Comparison of ENCODE assay signal across 1 cellular context in the genomic region with DNA sequence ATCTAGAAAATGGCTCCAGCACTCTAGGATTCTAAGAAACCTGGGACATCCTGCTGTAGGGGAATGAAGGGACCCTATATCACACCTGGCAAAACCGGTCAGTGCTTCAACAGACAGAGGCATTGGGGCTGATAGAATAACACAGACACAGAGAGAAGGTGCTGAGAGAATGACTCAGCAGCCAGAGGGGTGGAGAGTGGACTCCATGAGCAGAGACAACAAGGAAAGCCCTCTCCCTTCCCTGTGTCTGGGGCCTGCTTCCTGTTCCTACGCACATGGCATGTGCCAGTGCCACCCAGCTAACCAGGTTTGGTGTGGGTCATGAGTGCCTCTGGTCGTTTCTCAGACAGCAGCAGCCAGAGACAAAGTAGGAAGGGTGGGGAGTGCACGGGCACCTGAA.
TF ChIP-seq lines count a peak whose summit lies in the region.

No MANE protein-coding gene starts in this region.

TF ChIP-seq in SK-N-SH, 30 proteins besides CTCF, POLR2A, EP300 and RAD21 (continued from another document):
- TF ChIP-seq, protein P1, sequence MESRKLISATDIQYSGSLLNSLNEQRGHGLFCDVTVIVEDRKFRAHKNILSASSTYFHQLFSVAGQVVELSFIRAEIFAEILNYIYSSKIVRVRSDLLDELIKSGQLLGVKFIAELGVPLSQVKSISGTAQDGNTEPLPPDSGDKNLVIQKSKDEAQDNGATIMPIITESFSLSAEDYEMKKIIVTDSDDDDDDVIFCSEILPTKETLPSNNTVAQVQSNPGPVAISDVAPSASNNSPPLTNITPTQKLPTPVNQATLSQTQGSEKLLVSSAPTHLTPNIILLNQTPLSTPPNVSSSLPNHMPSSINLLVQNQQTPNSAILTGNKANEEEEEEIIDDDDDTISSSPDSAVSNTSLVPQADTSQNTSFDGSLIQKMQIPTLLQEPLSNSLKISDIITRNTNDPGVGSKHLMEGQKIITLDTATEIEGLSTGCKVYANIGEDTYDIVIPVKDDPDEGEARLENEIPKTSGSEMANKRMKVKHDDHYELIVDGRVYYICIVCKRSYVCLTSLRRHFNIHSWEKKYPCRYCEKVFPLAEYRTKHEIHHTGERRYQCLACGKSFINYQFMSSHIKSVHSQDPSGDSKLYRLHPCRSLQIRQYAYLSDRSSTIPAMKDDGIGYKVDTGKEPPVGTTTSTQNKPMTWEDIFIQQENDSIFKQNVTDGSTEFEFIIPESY (IDR thresholded peaks at IDR 0.05; ENCODE audit: borderline replicate concordance, low read depth): no peak
- TF ChIP-seq, protein P2, sequence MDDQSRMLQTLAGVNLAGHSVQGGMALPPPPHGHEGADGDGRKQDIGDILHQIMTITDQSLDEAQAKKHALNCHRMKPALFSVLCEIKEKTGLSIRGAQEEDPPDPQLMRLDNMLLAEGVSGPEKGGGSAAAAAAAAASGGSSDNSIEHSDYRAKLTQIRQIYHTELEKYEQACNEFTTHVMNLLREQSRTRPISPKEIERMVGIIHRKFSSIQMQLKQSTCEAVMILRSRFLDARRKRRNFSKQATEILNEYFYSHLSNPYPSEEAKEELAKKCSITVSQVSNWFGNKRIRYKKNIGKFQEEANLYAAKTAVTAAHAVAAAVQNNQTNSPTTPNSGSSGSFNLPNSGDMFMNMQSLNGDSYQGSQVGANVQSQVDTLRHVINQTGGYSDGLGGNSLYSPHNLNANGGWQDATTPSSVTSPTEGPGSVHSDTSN (IDR thresholded peaks at IDR 0.05): no peak
- TF ChIP-seq, protein P3, sequence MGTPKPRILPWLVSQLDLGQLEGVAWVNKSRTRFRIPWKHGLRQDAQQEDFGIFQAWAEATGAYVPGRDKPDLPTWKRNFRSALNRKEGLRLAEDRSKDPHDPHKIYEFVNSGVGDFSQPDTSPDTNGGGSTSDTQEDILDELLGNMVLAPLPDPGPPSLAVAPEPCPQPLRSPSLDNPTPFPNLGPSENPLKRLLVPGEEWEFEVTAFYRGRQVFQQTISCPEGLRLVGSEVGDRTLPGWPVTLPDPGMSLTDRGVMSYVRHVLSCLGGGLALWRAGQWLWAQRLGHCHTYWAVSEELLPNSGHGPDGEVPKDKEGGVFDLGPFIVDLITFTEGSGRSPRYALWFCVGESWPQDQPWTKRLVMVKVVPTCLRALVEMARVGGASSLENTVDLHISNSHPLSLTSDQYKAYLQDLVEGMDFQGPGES (IDR thresholded peaks at IDR 0.05; ENCODE audit: low read depth, low read length): no peak
- TF ChIP-seq RXRA (IDR thresholded peaks at IDR 0.05; ENCODE audit: borderline replicate concordance, low read depth) (no peak), TCF12 (IDR thresholded peaks at IDR 0.05) (no peak), MXI1 (IDR thresholded peaks at IDR 0.05; ENCODE audit: low read depth, low read length) (no peak), TEAD4 (IDR thresholded peaks at IDR 0.05; ENCODE audit: borderline replicate concordance, insufficient read depth) (no peak), MEF2A (IDR thresholded peaks at IDR 0.05; ENCODE audit: borderline replicate concordance, low read depth) (no peak), EZH2phosphoT487 (IDR thresholded peaks at IDR 0.05; ENCODE audit: borderline replicate concordance, low read depth) (no peak), ELF1 (IDR thresholded peaks at IDR 0.05) (no peak), YY1 (IDR thresholded peaks at IDR 0.05; ENCODE audit: low read depth) (no peak)
- TF ChIP-seq, protein P4, sequence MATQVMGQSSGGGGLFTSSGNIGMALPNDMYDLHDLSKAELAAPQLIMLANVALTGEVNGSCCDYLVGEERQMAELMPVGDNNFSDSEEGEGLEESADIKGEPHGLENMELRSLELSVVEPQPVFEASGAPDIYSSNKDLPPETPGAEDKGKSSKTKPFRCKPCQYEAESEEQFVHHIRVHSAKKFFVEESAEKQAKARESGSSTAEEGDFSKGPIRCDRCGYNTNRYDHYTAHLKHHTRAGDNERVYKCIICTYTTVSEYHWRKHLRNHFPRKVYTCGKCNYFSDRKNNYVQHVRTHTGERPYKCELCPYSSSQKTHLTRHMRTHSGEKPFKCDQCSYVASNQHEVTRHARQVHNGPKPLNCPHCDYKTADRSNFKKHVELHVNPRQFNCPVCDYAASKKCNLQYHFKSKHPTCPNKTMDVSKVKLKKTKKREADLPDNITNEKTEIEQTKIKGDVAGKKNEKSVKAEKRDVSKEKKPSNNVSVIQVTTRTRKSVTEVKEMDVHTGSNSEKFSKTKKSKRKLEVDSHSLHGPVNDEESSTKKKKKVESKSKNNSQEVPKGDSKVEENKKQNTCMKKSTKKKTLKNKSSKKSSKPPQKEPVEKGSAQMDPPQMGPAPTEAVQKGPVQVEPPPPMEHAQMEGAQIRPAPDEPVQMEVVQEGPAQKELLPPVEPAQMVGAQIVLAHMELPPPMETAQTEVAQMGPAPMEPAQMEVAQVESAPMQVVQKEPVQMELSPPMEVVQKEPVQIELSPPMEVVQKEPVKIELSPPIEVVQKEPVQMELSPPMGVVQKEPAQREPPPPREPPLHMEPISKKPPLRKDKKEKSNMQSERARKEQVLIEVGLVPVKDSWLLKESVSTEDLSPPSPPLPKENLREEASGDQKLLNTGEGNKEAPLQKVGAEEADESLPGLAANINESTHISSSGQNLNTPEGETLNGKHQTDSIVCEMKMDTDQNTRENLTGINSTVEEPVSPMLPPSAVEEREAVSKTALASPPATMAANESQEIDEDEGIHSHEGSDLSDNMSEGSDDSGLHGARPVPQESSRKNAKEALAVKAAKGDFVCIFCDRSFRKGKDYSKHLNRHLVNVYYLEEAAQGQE (IDR thresholded peaks at IDR 0.05; ENCODE audit: low read depth, low read length): no peak
- TF ChIP-seq, protein P5, sequence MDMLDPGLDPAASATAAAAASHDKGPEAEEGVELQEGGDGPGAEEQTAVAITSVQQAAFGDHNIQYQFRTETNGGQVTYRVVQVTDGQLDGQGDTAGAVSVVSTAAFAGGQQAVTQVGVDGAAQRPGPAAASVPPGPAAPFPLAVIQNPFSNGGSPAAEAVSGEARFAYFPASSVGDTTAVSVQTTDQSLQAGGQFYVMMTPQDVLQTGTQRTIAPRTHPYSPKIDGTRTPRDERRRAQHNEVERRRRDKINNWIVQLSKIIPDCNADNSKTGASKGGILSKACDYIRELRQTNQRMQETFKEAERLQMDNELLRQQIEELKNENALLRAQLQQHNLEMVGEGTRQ (IDR thresholded peaks at IDR 0.05; ENCODE audit: borderline replicate concordance, low read depth, low read length): no peak
- TF ChIP-seq, protein P6, sequence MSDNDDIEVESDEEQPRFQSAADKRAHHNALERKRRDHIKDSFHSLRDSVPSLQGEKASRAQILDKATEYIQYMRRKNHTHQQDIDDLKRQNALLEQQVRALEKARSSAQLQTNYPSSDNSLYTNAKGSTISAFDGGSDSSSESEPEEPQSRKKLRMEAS (IDR thresholded peaks at IDR 0.05; ENCODE audit: low read depth): no peak
TF ChIP-seq in SK-N-SH: peak in this region for 0.
